ENCODE assay signal across 9 cellular contexts in the genomic region with DNA sequence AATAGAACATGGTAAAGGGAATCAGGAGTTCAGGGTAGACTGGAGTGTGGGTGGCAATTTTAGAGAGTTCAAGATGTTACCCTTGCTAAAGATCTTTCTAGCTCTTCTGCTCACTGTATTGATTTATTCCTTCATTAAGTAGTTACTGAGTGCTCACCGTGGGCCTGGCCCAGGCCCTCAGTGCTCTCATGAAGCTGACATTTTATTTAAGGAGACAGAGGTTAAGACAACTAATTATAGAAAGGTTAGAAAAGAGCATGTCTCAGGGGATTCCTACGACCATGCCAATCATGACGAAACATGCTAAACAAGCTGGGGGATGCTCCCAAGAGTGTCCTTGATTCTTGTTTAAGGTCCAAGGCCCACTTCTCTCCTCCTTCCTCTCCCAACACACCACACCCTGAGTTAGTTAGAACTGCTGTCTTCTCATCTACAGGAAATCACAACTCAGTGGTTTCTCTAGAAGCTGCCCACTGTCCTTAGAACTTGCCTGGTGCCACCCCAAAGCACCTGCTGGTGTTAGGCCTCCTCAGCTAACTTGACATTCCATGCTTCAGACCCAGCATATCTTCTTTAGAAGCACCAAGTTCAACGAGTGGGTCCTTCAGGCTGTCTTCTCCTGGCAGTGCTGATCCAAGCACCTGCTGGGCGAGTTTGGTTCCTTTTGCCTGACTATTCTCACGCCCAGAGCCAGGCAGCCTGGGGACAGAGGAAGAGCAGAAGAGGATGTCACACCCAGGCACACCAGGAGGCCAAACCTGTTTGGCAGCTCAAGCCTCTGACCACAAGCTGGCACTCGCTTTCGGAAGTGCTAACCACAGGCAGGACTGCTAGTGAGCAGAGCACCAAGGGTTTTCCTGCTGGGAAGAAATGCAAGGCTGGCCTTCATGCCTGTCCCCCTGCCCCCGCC.
A peak's percentile ranks its signal among the peaks of the same experiment; 100 is the strongest.
DNase-seq lines count a peak whose midpoint lies in the region; ATAC-seq and TF ChIP-seq lines count a peak whose summit lies in the region.
"Had no signal": no experiment of that assay in that cellular context is flagged by ENCODE, and none has a peak within 500 bp of the region (broad histone marks: within the 10 kb centered on the region; RNA-seq: fewer than 3 reads in every experiment).

No MANE protein-coding gene starts in this region.

- TF ChIP-seq CTCF in WTC11 (IDR thresholded peaks at IDR 0.05): no peak
- no peak for TF ChIP-seq CTCF in right lobe of liver (IDR thresholded peaks at IDR 0.05)

- H3K9me3 ChIP-seq in right lobe of liver (no peaks in the 10 kb centered on the region), HAP-1 (peaks cover 3% of the 10 kb centered on the region; the same call in 1 of the 2 replicates)

- peaks cover 61% of the 10 kb centered on the region for H3K4me1 Mint-ChIP-seq in WTC11

- H3K27ac Mint-ChIP-seq in WTC11: 0 out of 2 replicates have a peak overlapping the region, but pooled peaks have one; percentile 46

- no peak overlapping the region for H3K4me3 Mint-ChIP-seq in WTC11

- H3K27me3 Mint-ChIP-seq in WTC11 (ENCODE audit: low read depth): no peaks in the 10 kb centered on the region

- no peaks in the 10 kb centered on the region for H3K9me3 Mint-ChIP-seq in WTC11

- H3K27me3 ChIP-seq in right lobe of liver: no peaks in the 10 kb centered on the region
- no peaks in the 10 kb centered on the region for H3K27me3 ChIP-seq in HAP-1 (ENCODE audit: low read depth)

- in situ Hi-C loops in HAP-1 (cut with MboI; ENCODE audit: low sequenced_read_pairs): no loop called here

- H3K4me3 ChIP-seq in right lobe of liver (no peak overlapping the region), HAP-1 (no peak overlapping the region)

- ATAC-seq in WTC11 (peak; percentile 22; the same call in 1 of the 2 replicates), right lobe of liver (peak; percentile 12 to 39 (median 25)), GM19328 (IDR thresholded peaks at IDR 0.05; ENCODE audit: unreplicated experiment) (no peak)
- ATAC-seq: Panc1 had no signal

- intact Hi-C loops in right lobe of liver (cut with DNase I): no loop called here

- CTCF ChIA-PET in WTC11 (lab: Charles Lee): interaction anchor here (0.6 to 1.3 kb wide), 6 partner anchors 107 to 497 kb away, joined by 3 to 5 read pairs (median 4); no protein-coding TSS in a partner anchor

- TF ChIP-seq POLR2A in right lobe of liver (IDR thresholded peaks at IDR 0.05): no peak

- H3K36me3 ChIP-seq in right lobe of liver: no peaks in the 10 kb centered on the region
- H3K36me3 ChIP-seq in HAP-1 (replicated peaks): no peaks in the 10 kb centered on the region

- H3K27ac ChIP-seq in right lobe of liver: peak overlapping the region in 1 of 3 donors; percentile 29

- WGBS in right lobe of liver (ENCODE audit: insufficient coverage, low coverage, low lambda C conversion rate, missing lambda C conversion rate): 28% methylated on average over 6 of the region's 9 CpGs

- H3K36me3 Mint-ChIP-seq in WTC11: no peaks in the 10 kb centered on the region

- H3K4me1 ChIP-seq in right lobe of liver (no peaks in the 10 kb centered on the region), HAP-1 (no peaks in the 10 kb centered on the region)

- POLR2A ChIA-PET in WTC11 (lab: Charles Lee): no interaction called here

- DNase-seq in A172 (ENCODE audit: low spot score): peak; percentile 88
- peak; percentile 71 for DNase-seq in H4 (ENCODE audit: low spot score)
- DNase-seq in WTC11 (ENCODE audit: low spot score): no peak
- peak in 1 of 3 donors; percentile 32 for DNase-seq in right lobe of liver
- DNase-seq in HAP-1 (ENCODE audit: low spot score in 2 of 2): no peak
- no peak for DNase-seq in NCI-H2081 (lab: John Stamatoyannopoulos, UW)
- DNase-seq in activated effector memory CD4-positive, alpha-beta T cell treated with Interleukin-2 at 50 U/mL for 16 hours: no peak

TF ChIP-seq in WTC11, 78 proteins besides CTCF, POLR2A, EP300 and RAD21:
- TF ChIP-seq ZNF423 (CRISPR knock-in tag; IDR thresholded peaks at IDR 0.05): peak; percentile 70
- no peak for TF ChIP-seq IRF1 (CRISPR knock-in tag; IDR thresholded peaks at IDR 0.05)
- TF ChIP-seq, protein P1, sequence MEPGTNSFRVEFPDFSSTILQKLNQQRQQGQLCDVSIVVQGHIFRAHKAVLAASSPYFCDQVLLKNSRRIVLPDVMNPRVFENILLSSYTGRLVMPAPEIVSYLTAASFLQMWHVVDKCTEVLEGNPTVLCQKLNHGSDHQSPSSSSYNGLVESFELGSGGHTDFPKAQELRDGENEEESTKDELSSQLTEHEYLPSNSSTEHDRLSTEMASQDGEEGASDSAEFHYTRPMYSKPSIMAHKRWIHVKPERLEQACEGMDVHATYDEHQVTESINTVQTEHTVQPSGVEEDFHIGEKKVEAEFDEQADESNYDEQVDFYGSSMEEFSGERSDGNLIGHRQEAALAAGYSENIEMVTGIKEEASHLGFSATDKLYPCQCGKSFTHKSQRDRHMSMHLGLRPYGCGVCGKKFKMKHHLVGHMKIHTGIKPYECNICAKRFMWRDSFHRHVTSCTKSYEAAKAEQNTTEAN (CRISPR knock-in tag; IDR thresholded peaks at IDR 0.05): peak; percentile 83; the same call in 1 of the 2 replicates
- TF ChIP-seq FOXJ3 (CRISPR knock-in tag; IDR thresholded peaks at IDR 0.05; ENCODE audit: borderline replicate concordance): no peak

Comparison
In these comparisons a context has a peak if more than half of its experiments do, and no peak if none do; other contexts are left out.
1. DNase-seq: peak in A172 (single experiment) and H4 (single experiment); none in WTC11 (single experiment), HAP-1 (0 of 2), NCI-H2081 (0 of 2) and activated effector memory CD4-positive, alpha-beta T cell treated with Interleukin-2 at 50 U/mL for 16 hours (single experiment).